ENCODE assay signal across 32 cellular contexts in genomic region chr15:84764585-84764984, GRCh38. TPM values are rescaled to one million over a fixed set of nuclear protein-coding genes. Genes with fewer than 3 reads are reported as not detected.
A peak's percentile ranks its signal among the peaks of the same experiment; 100 is the strongest.
DNase-seq lines count a peak whose midpoint lies in the region; ATAC-seq, FAIRE-seq and TF ChIP-seq lines count a peak whose summit lies in the region.
"Had no signal": no experiment of that assay in that cellular context is flagged by ENCODE, and none has a peak within 500 bp of the region (broad histone marks: within the 10 kb centered on the region; RNA-seq: fewer than 3 reads in every experiment).

No MANE protein-coding gene starts in this region.

- TF ChIP-seq POLR2A in endothelial cell of umbilical vein (IDR thresholded peaks at IDR 0.05; ENCODE audit: low read depth, low read length) (no peak), erythroblast (IDR thresholded peaks at IDR 0.05; ENCODE audit: low read length) (no peak)

- H3K9me1 ChIP-seq in endothelial cell of umbilical vein (replicated peaks; ENCODE audit: control insufficient read depth, extremely low read depth, insufficient read depth, low read length) = no peaks in the 10 kb centered on the region

- peaks cover 70% of the 10 kb centered on the region for H3K79me2 ChIP-seq in endothelial cell of umbilical vein (ENCODE audit: control insufficient read depth, insufficient read depth, low read length)

- intact Hi-C loops in CD4-positive, alpha-beta memory T cell (cut with micrococcal nuclease) = no loop called here
- intact Hi-C loops in endothelial cell of umbilical vein (cut with micrococcal nuclease) = loop anchor here (2.0 kb wide), 1 partner anchor 16 kb away; the partner anchor contains the start of gene ZNF592
- intact Hi-C loops in psoas muscle (cut with DNase I) = loop anchor here in 1 of 2 donors (5.0 kb wide), 1 partner anchor 48 kb away; no protein-coding TSS in a partner anchor

- no peak overlapping the region for H3K4me3 Mint-ChIP-seq in activated T-cell treated with anti-CD3 and anti-CD28 coated beads, Interleukin-2, amount 50 U/mL, for 24 hours
- H3K4me3 Mint-ChIP-seq in CD4-positive, alpha-beta memory T cell = no peak overlapping the region
- H3K4me3 Mint-ChIP-seq: activated B cell treated with CpG ODN at 0.5 μM for 24 hours had no signal

- peaks cover 56% of the 10 kb centered on the region for H3K36me3 Mint-ChIP-seq in activated T-cell treated with anti-CD3 and anti-CD28 coated beads, Interleukin-2, amount 50 U/mL, for 24 hours (ENCODE audit: low read depth)
- peaks cover 21 to 41% of the 10 kb centered on the region in 2 donors for H3K36me3 Mint-ChIP-seq in CD4-positive, alpha-beta memory T cell

- no peak overlapping the region for H3K4me2 ChIP-seq in endothelial cell of umbilical vein (ENCODE audit: insufficient read depth, low read length)

- no peak overlapping the region for H3K4me3 ChIP-seq in CD4-positive, alpha-beta memory T cell (ENCODE audit: low read length in 2 of 2)
- H3K4me3 ChIP-seq in endothelial cell of umbilical vein (replicated peaks in 1 of 3; ENCODE audit: insufficient read depth in 1 of 3, low read depth in 1 of 3, low read length in 3 of 3) (no peak overlapping the region), psoas muscle (no peak overlapping the region)
- H3K4me3 ChIP-seq: ascending aorta; BLaER1 treated with 17β-estradiol and CSF1 and Interleukin-3, amounts not matched to agents 10 nM and 100 nM; cardiac muscle cell; coronary artery; esophagus muscularis mucosa; K562; skin epidermis had no signal

- CTCF ChIA-PET in CD4-positive, alpha-beta memory T cell (lab: Charles Lee; ENCODE audit: partially characterized antibody) = no interaction called here
- CTCF ChIA-PET in endothelial cell of umbilical vein (lab: Charles Lee) = interaction anchor here (1.1 to 1.2 kb wide), 2 partner anchors 10 to 15 kb away, joined by 3 to 4 read pairs; no protein-coding TSS in a partner anchor

- POLR2A ChIA-PET in CD4-positive, alpha-beta memory T cell (lab: Charles Lee; ENCODE audit: partially characterized antibody) = interaction anchor here (1.0 to 2.1 kb wide), 2 partner anchors 48 to 111 kb away, joined by 3 to 7 read pairs; partner anchors contain the start of gene SEC11A
- POLR2A ChIA-PET in endothelial cell of umbilical vein (lab: Charles Lee) = interaction anchor here (0.6 kb wide), 1 partner anchor 275 kb away, joined by 4 read pairs; no protein-coding TSS in a partner anchor

- H3K4me1 Mint-ChIP-seq in activated T-cell treated with anti-CD3 and anti-CD28 coated beads, Interleukin-2, amount 50 U/mL, for 24 hours (ENCODE audit: low read depth) = peaks cover 8% of the 10 kb centered on the region
- H3K4me1 Mint-ChIP-seq in CD4-positive, alpha-beta memory T cell = peaks cover 7 to 29% (median 17%) of the 10 kb centered on the region in 4 donors

- H2AFZ ChIP-seq in endothelial cell of umbilical vein (ENCODE audit: low read depth, low read length) = no peak overlapping the region

- peaks cover 34% of the 10 kb centered on the region for H3K36me3 ChIP-seq in CD4-positive, alpha-beta memory T cell (ENCODE audit: insufficient read depth, low read length)
- H3K36me3 ChIP-seq in endothelial cell of umbilical vein (ENCODE audit: control insufficient read depth in 2 of 2, extremely low read depth in 1 of 2, insufficient read depth in 2 of 2, low read length in 2 of 2) = peaks cover 0 to 4% of the 10 kb centered on the region in 2 experiments
- H3K36me3 ChIP-seq in psoas muscle (ENCODE audit: insufficient read depth in 1 of 2, low read depth in 1 of 2) = peaks cover 0 to 51% of the 10 kb centered on the region in 2 donors

- ATAC-seq in psoas muscle = no peak
- no peak for ATAC-seq in HG03159 (IDR thresholded peaks at IDR 0.05; ENCODE audit: unreplicated experiment)
- ATAC-seq: foreskin keratinocyte, K562, Panc1 had no signal

- H4K20me1 ChIP-seq in endothelial cell of umbilical vein (replicated peaks; ENCODE audit: control insufficient read depth, extremely low read depth, insufficient read depth, low read length) = peaks cover 10% of the 10 kb centered on the region

- peak; percentile 24 for FAIRE-seq in endothelial cell of umbilical vein (lab: Jason Lieb, UNC)

- no peak overlapping the region for H3K9ac ChIP-seq in endothelial cell of umbilical vein (replicated peaks; ENCODE audit: extremely low read depth, insufficient read depth, low read length)
- H3K9ac ChIP-seq: BLaER1 treated with 17β-estradiol and CSF1 and Interleukin-3, amounts not matched to agents 10 nM and 100 nM had no signal

- H3K27me3 ChIP-seq in CD4-positive, alpha-beta memory T cell (ENCODE audit: insufficient read depth, low read length) = no peaks in the 10 kb centered on the region
- H3K27me3 ChIP-seq in endothelial cell of umbilical vein (ENCODE audit: control insufficient read depth in 2 of 2, insufficient read depth in 2 of 2, low read length in 2 of 2) = no peaks in the 10 kb centered on the region
- H3K27me3 ChIP-seq in psoas muscle (ENCODE audit: insufficient read depth in 3 of 3, low read length in 2 of 3) = no peaks in the 10 kb centered on the region
- H3K27me3 ChIP-seq: ascending aorta; BLaER1 treated with 17β-estradiol and CSF1 and Interleukin-3, amounts not matched to agents 10 nM and 100 nM; cardiac muscle cell; esophagus muscularis mucosa; foreskin keratinocyte had no signal

- WGBS in psoas muscle, 3 donors = 86 to 90% (median 87%) methylated on average over 3 of the region's 3 CpGs

- peaks cover 51% of the 10 kb centered on the region for H3K4me1 ChIP-seq in CD4-positive, alpha-beta memory T cell (ENCODE audit: insufficient read depth, low read length)
- peaks cover 22% of the 10 kb centered on the region for H3K4me1 ChIP-seq in endothelial cell of umbilical vein (ENCODE audit: control insufficient read depth, extremely low read depth, insufficient read depth, low read length)
- H3K4me1 ChIP-seq in psoas muscle = peaks cover 39% of the 10 kb centered on the region
- H3K4me1 ChIP-seq: foreskin keratinocyte had no signal

- H3K27me3 Mint-ChIP-seq in activated T-cell treated with anti-CD3 and anti-CD28 coated beads, Interleukin-2, amount 50 U/mL, for 24 hours = no peaks in the 10 kb centered on the region
- H3K27me3 Mint-ChIP-seq in CD4-positive, alpha-beta memory T cell = no peaks in the 10 kb centered on the region
- H3K27me3 Mint-ChIP-seq: activated B cell treated with CpG ODN at 0.5 μM for 24 hours had no signal

- no peak overlapping the region for H3K27ac ChIP-seq in CD4-positive, alpha-beta memory T cell (ENCODE audit: low read depth, low read length)
- H3K27ac ChIP-seq in endothelial cell of umbilical vein (ENCODE audit: insufficient read depth, low read depth, low read length) (peak overlapping the region; percentile 58), psoas muscle (peak overlapping the region; percentile 47)
- H3K27ac ChIP-seq: ascending aorta; BLaER1 treated with 17β-estradiol and CSF1 and Interleukin-3, amounts not matched to agents 10 nM and 100 nM; cardiac muscle cell; coronary artery; esophagus muscularis mucosa; foreskin keratinocyte had no signal

- no peak for DNase-seq in activated T-cell treated with anti-CD3 and anti-CD28 coated beads, Interleukin-2, amount 50 U/mL, for 24 hours
- DNase-seq in activated T-cell treated with anti-CD3 and anti-CD28 coated beads for 4 hours = no peak
- no peak for DNase-seq in CD4-positive, alpha-beta memory T cell
- DNase-seq in endothelial cell of umbilical vein (ENCODE audit: low read depth, low spot score) = no peak
- no peak for DNase-seq in psoas muscle
- DNase-seq in erythroblast (lab: John Stamatoyannopoulos, UW) = no peak
- no peak for DNase-seq in germinal center (ENCODE audit: low spot score)
- DNase-seq: ACHN; activated B cell treated with CpG ODN at 0.5 μM for 24 hours; activated naive CD4-positive, alpha-beta T cell treated with anti-CD3 and anti-CD28 coated beads, Interleukin-2, amount 50 U/mL, for 16 hours; activated T-cell treated with anti-CD3 and anti-CD28 coated beads, Interleukin-2, amount 50 U/mL, for 48 hours; DND-41; effector memory CD4-positive, alpha-beta T cell; foreskin keratinocyte; H7; left cardiac atrium; mesenchymal stem cell; NCI-H1105; NCI-H1930; NCI-H2227 treated with DMSO at 0.1 percent for 48 hours; NCI-H69; occipital lobe; SHP77 treated with DMSO at 0.1 percent for 48 hours had no signal

- TF ChIP-seq CTCF in endothelial cell of umbilical vein (IDR thresholded peaks at IDR 0.05; ENCODE audit: extremely low read depth in 1 of 2, insufficient read depth in 1 of 2, low read depth in 1 of 2, low read length in 2 of 2) (no peak), psoas muscle (IDR thresholded peaks at IDR 0.05) (no peak)

- no peaks in the 10 kb centered on the region for H3K9me3 ChIP-seq in CD4-positive, alpha-beta memory T cell (ENCODE audit: control insufficient read depth in 1 of 2, low read length in 2 of 2)
- H3K9me3 ChIP-seq in endothelial cell of umbilical vein (replicated peaks; ENCODE audit: control insufficient read depth, insufficient read depth, low read length) = no peaks in the 10 kb centered on the region
- no peaks in the 10 kb centered on the region for H3K9me3 ChIP-seq in psoas muscle
- H3K9me3 ChIP-seq: ascending aorta; BLaER1 treated with 17β-estradiol and CSF1 and Interleukin-3, amounts not matched to agents 10 nM and 100 nM; esophagus muscularis mucosa had no signal

- dilution Hi-C loops in endothelial cell of umbilical vein (cut with MboI; ENCODE audit: extremely low pct_ligation_motif_present, low sequenced_read_pairs) = no loop called here

- no peaks in the 10 kb centered on the region for H3K9me3 Mint-ChIP-seq in activated T-cell treated with anti-CD3 and anti-CD28 coated beads, Interleukin-2, amount 50 U/mL, for 24 hours
- no peaks in the 10 kb centered on the region for H3K9me3 Mint-ChIP-seq in CD4-positive, alpha-beta memory T cell
- H3K9me3 Mint-ChIP-seq: activated B cell treated with CpG ODN at 0.5 μM for 24 hours had no signal

- no TSS peak for BruUV-seq in endothelial cell of umbilical vein (replicated peaks; lab: Mats Ljungman, UMichigan)

- peak overlapping the region; percentile 50 for H3K27ac Mint-ChIP-seq in activated T-cell treated with anti-CD3 and anti-CD28 coated beads, Interleukin-2, amount 50 U/mL, for 24 hours
- H3K27ac Mint-ChIP-seq in CD4-positive, alpha-beta memory T cell = peak overlapping the region in 6 of 7 donors; percentile 21 to 79 (median 74)

RNA-seq across cellular contexts. Expression of gene ZNF592, which starts 16.2 kb away (rescaled TPM):
- total RNA-seq in CD4-positive, alpha-beta memory T cell = 10 to 100 TPM; 40.8 to 42.6 TPM
- 10 to 100 TPM in 1 of 2 donors, 1 to 10 TPM in 1; 1.7 to 13.5 TPM for polyA plus RNA-seq in CD4-positive, alpha-beta memory T cell
- total RNA-seq in endothelial cell of umbilical vein = 21.1 and 22.3 TPM in 2 replicates
- polyA plus RNA-seq in endothelial cell of umbilical vein = 12.3 and 13.2 TPM in 2 replicates
- polyA plus RNA-seq in endothelial cell of umbilical vein (2011; cell fraction: cytosol; rRNA removed) = 13.5 and 14.2 TPM in 2 replicates
- polyA plus RNA-seq in endothelial cell of umbilical vein (2011; cell fraction: nucleus; rRNA removed) = 28.0 and 32.2 TPM in 2 replicates
- 10.1 and 11.3 TPM in 2 replicates for polyA plus RNA-seq in endothelial cell of umbilical vein (2012)
- 17.5 and 18.0 TPM in 2 replicates for polyA minus RNA-seq in endothelial cell of umbilical vein
- polyA minus RNA-seq in endothelial cell of umbilical vein (2011; cell fraction: cytosol; rRNA and poly(A)+ RNA removed) = 12.2 TPM
- polyA minus RNA-seq in endothelial cell of umbilical vein (2011; cell fraction: nucleus; rRNA and poly(A)+ RNA removed) = 16.2 and 17.6 TPM in 2 replicates
- 10 to 100 TPM; 33.4 to 39.5 (median 35.5) TPM for total RNA-seq in psoas muscle
- 10 to 100 TPM; 13.1 to 43.3 (median 14.4) TPM for polyA plus RNA-seq in psoas muscle

RNA-seq across cellular contexts. Expression of gene SEC11A, which starts 48.6 kb away (rescaled TPM):
- total RNA-seq in CD4-positive, alpha-beta memory T cell = 10 to 100 TPM; 85.0 to 86.8 TPM
- polyA plus RNA-seq in CD4-positive, alpha-beta memory T cell = 100 to 1,000 TPM; 129 to 168 TPM
- 192 and 204 TPM in 2 replicates for total RNA-seq in endothelial cell of umbilical vein
- 165 and 189 TPM in 2 replicates for polyA plus RNA-seq in endothelial cell of umbilical vein
- 127 and 147 TPM in 2 replicates for polyA plus RNA-seq in endothelial cell of umbilical vein (2011; cell fraction: cytosol; rRNA removed)
- 32.0 and 60.2 TPM in 2 replicates for polyA plus RNA-seq in endothelial cell of umbilical vein (2011; cell fraction: nucleus; rRNA removed)
- 226 and 235 TPM in 2 replicates for polyA plus RNA-seq in endothelial cell of umbilical vein (2012)
- 127 and 165 TPM in 2 replicates for polyA minus RNA-seq in endothelial cell of umbilical vein
- 75.3 TPM for polyA minus RNA-seq in endothelial cell of umbilical vein (2011; cell fraction: cytosol; rRNA and poly(A)+ RNA removed)
- 16.4 and 22.4 TPM in 2 replicates for polyA minus RNA-seq in endothelial cell of umbilical vein (2011; cell fraction: nucleus; rRNA and poly(A)+ RNA removed)
- total RNA-seq in psoas muscle = 100 to 1,000 TPM in 2 of 4 donors, 10 to 100 TPM in 2; 80.7 to 106 (median 95.5) TPM
- polyA plus RNA-seq in psoas muscle = 100 to 1,000 TPM; 146 to 237 (median 201) TPM

RNA-seq across cellular contexts. Expression of gene ALPK3, which starts 52.6 kb away (rescaled TPM):
- under 1 TPM; 0.26 to 0.58 TPM for total RNA-seq in CD4-positive, alpha-beta memory T cell
- polyA plus RNA-seq in CD4-positive, alpha-beta memory T cell = under 1 TPM in 1 of 2 donors, not detected in 1; 0.01 TPM
- total RNA-seq in endothelial cell of umbilical vein (36.2 and 41.7 TPM in 2 replicates), psoas muscle (100 to 1,000 TPM; 199 to 461 (median 304) TPM)
- polyA plus RNA-seq in endothelial cell of umbilical vein (18.4 and 18.7 TPM in 2 replicates), psoas muscle (100 to 1,000 TPM in 2 of 3 donors, 10 to 100 TPM in 1; 75.7 to 357 (median 117) TPM)
- polyA plus RNA-seq in endothelial cell of umbilical vein (2011; cell fraction: cytosol; rRNA removed) = 17.4 and 18.4 TPM in 2 replicates
- 87.4 and 90.5 TPM in 2 replicates for polyA plus RNA-seq in endothelial cell of umbilical vein (2011; cell fraction: nucleus; rRNA removed)
- polyA plus RNA-seq in endothelial cell of umbilical vein (2012) = 14.5 and 22.1 TPM in 2 replicates
- 37.3 and 37.7 TPM in 2 replicates for polyA minus RNA-seq in endothelial cell of umbilical vein
- not detected for polyA minus RNA-seq in endothelial cell of umbilical vein (2011; cell fraction: cytosol; rRNA and poly(A)+ RNA removed)
- 27.8 and 30.2 TPM in 2 replicates for polyA minus RNA-seq in endothelial cell of umbilical vein (2011; cell fraction: nucleus; rRNA and poly(A)+ RNA removed)

Comparison
In these comparisons a context has a peak if more than half of its experiments do, and no peak if none do; other contexts are left out.
1. RNA of gene ALPK3, which starts 52.6 kb away (total RNA-seq): 199 to 461 TPM in psoas muscle and 36.2 to 41.7 TPM in endothelial cell of umbilical vein; 0.26 to 0.58 TPM in CD4-positive, alpha-beta memory T cell; every median in the first group is over 10 times any median in the second.